Comparison of ENCODE assay signal across 9 cellular contexts in genomic region chr10:105950410-105950809, GRCh38.
DNase-seq lines count a peak whose midpoint lies in the region; ATAC-seq and TF ChIP-seq lines count a peak whose summit lies in the region.
"Had no signal": no experiment of that assay in that cellular context is flagged by ENCODE, and none has a peak within 500 bp of the region (broad histone marks: within the 10 kb centered on the region; RNA-seq: fewer than 3 reads in every experiment).

No MANE protein-coding gene starts in this region.

- no peaks in the 10 kb centered on the region for H3K27me3 Mint-ChIP-seq in endothelial cell (ENCODE audit: unreplicated experiment)
- H3K27me3 Mint-ChIP-seq in effector memory CD8-positive, alpha-beta T cell: no peaks in the 10 kb centered on the region
- H3K27me3 Mint-ChIP-seq: memory B cell had no signal

- CTCF ChIA-PET in RWPE1 (lab: Yijun Ruan, JAX): interaction anchor here (0.6 to 1.6 kb wide), 6 partner anchors 8 to 621 kb away, joined by 3 to 4 read pairs (median 3); no protein-coding TSS in a partner anchor

- ATAC-seq in GM18909 (IDR thresholded peaks at IDR 0.05; ENCODE audit: poor library complexity, unreplicated experiment) (peak; percentile 55), HG03442 (IDR thresholded peaks at IDR 0.05; ENCODE audit: unreplicated experiment) (peak; percentile 51), HG03025 (IDR thresholded peaks at IDR 0.05; ENCODE audit: low FRiP score, unreplicated experiment) (no peak)
- no peak for ATAC-seq in effector memory CD8-positive, alpha-beta T cell (replicated peaks)

- POLR2A ChIA-PET in RWPE1 (lab: Yijun Ruan, JAX; ENCODE audit: low non-redundant PET): no interaction called here

- H3K27ac Mint-ChIP-seq in endothelial cell (ENCODE audit: unreplicated experiment): no peak overlapping the region
- H3K27ac Mint-ChIP-seq in effector memory CD8-positive, alpha-beta T cell: no peak overlapping the region
- H3K27ac Mint-ChIP-seq: memory B cell had no signal

- H3K27ac ChIP-seq in RWPE1: no peak overlapping the region

- no peaks in the 10 kb centered on the region for H3K36me3 Mint-ChIP-seq in endothelial cell (ENCODE audit: low read depth, unreplicated experiment)
- H3K36me3 Mint-ChIP-seq in effector memory CD8-positive, alpha-beta T cell (ENCODE audit: insufficient read depth): no peaks in the 10 kb centered on the region
- H3K36me3 Mint-ChIP-seq: memory B cell had no signal

- TF ChIP-seq CTCF in RWPE1 (conservative IDR thresholded peaks at IDR 0.05; ENCODE audit: low read depth) (peak; percentile 82), endothelial cell (IDR thresholded peaks at IDR 0.05; ENCODE audit: unreplicated experiment) (peak; percentile 79)

- no peaks in the 10 kb centered on the region for H3K9me3 Mint-ChIP-seq in endothelial cell (ENCODE audit: unreplicated experiment)
- peaks cover 6 to 8% of the 10 kb centered on the region in 2 donors for H3K9me3 Mint-ChIP-seq in effector memory CD8-positive, alpha-beta T cell

- DNase-seq in COLO829 (ENCODE audit: low spot score) (peak; percentile 31), RWPE1 (ENCODE audit: low spot score) (peak; percentile 49), endothelial cell (ENCODE audit: low spot score) (peak; percentile 57), midbrain (lab: John Stamatoyannopoulos, UW) (peak; percentile 75)
- DNase-seq in effector memory CD8-positive, alpha-beta T cell: no peak

- peaks cover 3% of the 10 kb centered on the region for H3K4me1 Mint-ChIP-seq in endothelial cell (ENCODE audit: unreplicated experiment)
- no peaks in the 10 kb centered on the region for H3K4me1 Mint-ChIP-seq in effector memory CD8-positive, alpha-beta T cell (ENCODE audit: low read depth in 2 of 2)
- H3K4me1 Mint-ChIP-seq: memory B cell had no signal

- H3K4me3 Mint-ChIP-seq in endothelial cell (ENCODE audit: unreplicated experiment): no peak overlapping the region
- no peak overlapping the region for H3K4me3 Mint-ChIP-seq in effector memory CD8-positive, alpha-beta T cell
- H3K4me3 Mint-ChIP-seq: memory B cell had no signal

Comparison
In these comparisons a context has a peak if more than half of its experiments do, and no peak if none do; other contexts are left out.
1. DNase-seq: peak in COLO829 (single experiment), RWPE1 (single experiment), endothelial cell (single experiment) and midbrain (single experiment); none in effector memory CD8-positive, alpha-beta T cell (0 of 3).
2. ATAC-seq: peak in GM18909 (single experiment) and HG03442 (single experiment); none in effector memory CD8-positive, alpha-beta T cell (single experiment) and HG03025 (single experiment).